17 cellular contexts compared by ENCODE assay signal in genomic region chr15:65066001-65066634, GRCh38. TPM values are rescaled to one million over a fixed set of nuclear protein-coding genes. Genes with fewer than 3 reads are reported as not detected.
DNase-seq lines count a peak whose midpoint lies in the region; ATAC-seq and TF ChIP-seq lines count a peak whose summit lies in the region.
"Had no signal": no experiment of that assay in that cellular context is flagged by ENCODE, and none has a peak within 500 bp of the region (broad histone marks: within the 10 kb centered on the region; RNA-seq: fewer than 3 reads in every experiment).

No MANE protein-coding gene starts in this region.

- no peaks in the 10 kb centered on the region for H3K36me3 ChIP-seq in GM23248 (ENCODE audit: low read depth)
- no peaks in the 10 kb centered on the region for H3K36me3 ChIP-seq in stomach
- H3K36me3 ChIP-seq in neuronal stem cell (replicated peaks in 1 of 2; ENCODE audit: control insufficient read depth in 2 of 2, insufficient read depth in 2 of 2, low read length in 2 of 2), result no peaks in the 10 kb centered on the region

- no peak for TF ChIP-seq EP300 in stomach (IDR thresholded peaks at IDR 0.05)

- H3K27me3 ChIP-seq in GM23248 (replicated peaks; ENCODE audit: insufficient read depth) (peaks cover 19% of the 10 kb centered on the region), layer of hippocampus (ENCODE audit: control insufficient read depth, insufficient read depth, low read length) (peaks cover 2% of the 10 kb centered on the region), stomach (peaks cover 4 to 46% (median 22%) of the 10 kb centered on the region in 3 donors), neuronal stem cell (ENCODE audit: control insufficient read depth in 3 of 3, insufficient read depth in 3 of 3, low read depth in 1 of 3, low read length in 3 of 3) (peaks cover 0 to 51% (median 0%) of the 10 kb centered on the region in 3 experiments)

- H3K27me3 Mint-ChIP-seq in activated B cell treated with CpG ODN at 0.5 μM for 24 hours, result peaks cover 37% of the 10 kb centered on the region

- intact Hi-C loops in activated B cell treated with CpG ODN at 0.5 μM for 24 hours (cut with micrococcal nuclease), result no loop called here
- intact Hi-C loops in stomach (cut with DNase I; ENCODE audit: low total_unique reads), result no loop called here

- no peak overlapping the region for H3K18ac ChIP-seq in neuronal stem cell (ENCODE audit: low read length)

- H3K4me1 ChIP-seq in GM23248 (ENCODE audit: insufficient read depth) (peaks cover 24% of the 10 kb centered on the region), stomach (peaks cover 29 to 49% (median 39%) of the 10 kb centered on the region in 4 donors), neuronal stem cell (ENCODE audit: control insufficient read depth in 2 of 2, insufficient read depth in 1 of 2, low read depth in 1 of 2, low read length in 2 of 2) (peaks cover 8 to 24% of the 10 kb centered on the region in 2 donors)

- H3K9me2 ChIP-seq in GM23248 (ENCODE audit: insufficient read depth), result no peaks in the 10 kb centered on the region

- ATAC-seq in activated B cell treated with CpG ODN at 0.5 μM for 24 hours (ENCODE audit: low read depth) (no peak), GM18873 (IDR thresholded peaks at IDR 0.05; ENCODE audit: low FRiP score, unreplicated experiment) (no peak), HG03135 (IDR thresholded peaks at IDR 0.05; ENCODE audit: unreplicated experiment) (no peak)
- ATAC-seq: activated CD4-positive, CD25-positive, alpha-beta regulatory T cell treated with anti-CD3 and anti-CD28 coated beads, Interleukin-2, amount 50 U/mL, for 24 hours; stimulated activated naive CD8-positive, alpha-beta T cell treated with anti-CD3 and anti-CD28 coated beads, Interleukin-15, amount 100 ng/mL, for 72 hours had no signal

- H3K27ac Mint-ChIP-seq in activated B cell treated with CpG ODN at 0.5 μM for 24 hours, result no peak overlapping the region
- H3K27ac Mint-ChIP-seq: CD8-positive, alpha-beta memory T cell; stimulated activated naive CD8-positive, alpha-beta T cell treated with anti-CD3 and anti-CD28 coated beads, Interleukin-15, amount 100 ng/mL, for 72 hours had no signal

- no peak overlapping the region for H2BK120ac ChIP-seq in neuronal stem cell (ENCODE audit: low read depth, low read length)

- no peaks in the 10 kb centered on the region for H3K79me1 ChIP-seq in neuronal stem cell (ENCODE audit: low read depth, low read length)

- H2AK5ac ChIP-seq in neuronal stem cell (ENCODE audit: low read depth, low read length), result no peak overlapping the region

- H3K23ac ChIP-seq in neuronal stem cell (ENCODE audit: low read depth, low read length, poor library complexity), result no peak overlapping the region

- peak; percentile 32 for TF ChIP-seq CTCF in activated B cell treated with CpG ODN at 0.5 μM for 24 hours (IDR thresholded peaks at IDR 0.05)
- no peak for TF ChIP-seq CTCF in stomach (IDR thresholded peaks at IDR 0.05)

- H3K9ac ChIP-seq in GM23248 (no peak overlapping the region), neuronal stem cell (ENCODE audit: low read depth, low read length, poor library complexity) (no peak overlapping the region)

- POLR2A ChIA-PET in activated B cell treated with CpG ODN at 0.5 μM for 24 hours (lab: Charles Lee), result no interaction called here

- H3K27ac ChIP-seq in GM23248, result no peak overlapping the region
- H3K27ac ChIP-seq in layer of hippocampus (ENCODE audit: low read depth, low read length), result peak overlapping the region; percentile 76
- peak overlapping the region in 4 of 5 donors; percentile 72 to 88 (median 82) for H3K27ac ChIP-seq in stomach
- no peak overlapping the region for H3K27ac ChIP-seq in neuronal stem cell (replicated peaks; ENCODE audit: low read length)

- H3K9me3 ChIP-seq in GM23248 (ENCODE audit: low read depth), result no peaks in the 10 kb centered on the region
- no peaks in the 10 kb centered on the region for H3K9me3 ChIP-seq in stomach
- H3K9me3 ChIP-seq in neuronal stem cell (replicated peaks in 1 of 2; ENCODE audit: control insufficient read depth in 2 of 2, insufficient read depth in 1 of 2, low read depth in 1 of 2, low read length in 2 of 2), result no peaks in the 10 kb centered on the region

- no peak overlapping the region for H2BK5ac ChIP-seq in neuronal stem cell (ENCODE audit: low read length)

- no peak overlapping the region for H2BK15ac ChIP-seq in neuronal stem cell (ENCODE audit: low read length)

- H3K4me2 ChIP-seq in GM23248 (ENCODE audit: unreplicated experiment), result no peak overlapping the region
- no peak overlapping the region for H3K4me2 ChIP-seq in neuronal stem cell (ENCODE audit: insufficient read depth, low read length, poor library complexity, severe bottlenecking)

- no peak overlapping the region for H4K91ac ChIP-seq in neuronal stem cell (ENCODE audit: low read depth, low read length, poor library complexity)

- H3K36me3 Mint-ChIP-seq in activated B cell treated with CpG ODN at 0.5 μM for 24 hours (ENCODE audit: low read depth), result no peaks in the 10 kb centered on the region
- H3K36me3 Mint-ChIP-seq: CD8-positive, alpha-beta memory T cell had no signal

- no peak overlapping the region for H3K4me3 Mint-ChIP-seq in activated B cell treated with CpG ODN at 0.5 μM for 24 hours
- H3K4me3 Mint-ChIP-seq: CD8-positive, alpha-beta memory T cell; stimulated activated naive CD8-positive, alpha-beta T cell treated with anti-CD3 and anti-CD28 coated beads, Interleukin-15, amount 100 ng/mL, for 72 hours had no signal

- H2AFZ ChIP-seq in GM23248, result no peak overlapping the region
- no peak overlapping the region for H2AFZ ChIP-seq in neuronal stem cell (ENCODE audit: low read length)

- H4K8ac ChIP-seq in neuronal stem cell (ENCODE audit: low read depth, low read length), result no peak overlapping the region

- TF ChIP-seq POLR2A in stomach (IDR thresholded peaks at IDR 0.05), result no peak

- no peaks in the 10 kb centered on the region for H3K9me3 Mint-ChIP-seq in activated B cell treated with CpG ODN at 0.5 μM for 24 hours
- H3K9me3 Mint-ChIP-seq: CD8-positive, alpha-beta memory T cell; stimulated activated naive CD8-positive, alpha-beta T cell treated with anti-CD3 and anti-CD28 coated beads, Interleukin-15, amount 100 ng/mL, for 72 hours had no signal

- no peak overlapping the region for H3K4ac ChIP-seq in neuronal stem cell (ENCODE audit: low read length)

- in situ Hi-C loops in GM23248 (cut with MboI), result no loop called here

- peaks cover 5% of the 10 kb centered on the region for H3K4me1 Mint-ChIP-seq in activated B cell treated with CpG ODN at 0.5 μM for 24 hours

- CTCF ChIA-PET in activated B cell treated with CpG ODN at 0.5 μM for 24 hours (lab: Charles Lee), result interaction anchor here (0.7 kb wide), 1 partner anchor 9 kb away, joined by 4 read pairs; no protein-coding TSS in a partner anchor

- H3F3A ChIP-seq in GM23248 (ENCODE audit: insufficient read depth), result peaks cover 22% of the 10 kb centered on the region

- no peak overlapping the region for H3K14ac ChIP-seq in neuronal stem cell (ENCODE audit: low read length)

- H2BK12ac ChIP-seq in neuronal stem cell (ENCODE audit: low read length), result no peak overlapping the region

- no peaks in the 10 kb centered on the region for H3K79me2 ChIP-seq in GM23248 (ENCODE audit: insufficient read depth)

- H4K20me1 ChIP-seq in GM23248 (ENCODE audit: insufficient read depth), result no peaks in the 10 kb centered on the region

- H3K4me3 ChIP-seq in GM23248 (no peak overlapping the region), stomach (peak overlapping the region; percentile 44 to 51 (median 46)), neuronal stem cell (ENCODE audit: low read length in 2 of 2) (no peak overlapping the region)

- DNase-seq in GM23248, result peak; percentile 59
- no peak for DNase-seq in activated B cell treated with CpG ODN at 0.5 μM for 24 hours
- DNase-seq in stomach, result no peak
- no peak for DNase-seq in neuronal stem cell (ENCODE audit: low spot score)
- DNase-seq in NCI-H524 (lab: John Stamatoyannopoulos, UW), result no peak
- DNase-seq: amniotic stem cell; CD8-positive, alpha-beta memory T cell; effector memory CD4-positive, alpha-beta T cell; Kasumi-1; mesenchymal stem cell; NCI-H1930; stimulated activated naive CD8-positive, alpha-beta T cell treated with anti-CD3 and anti-CD28 coated beads, Interleukin-15, amount 100 ng/mL, for 72 hours had no signal

- 8 to 13% methylated on average over 3 of the region's 3 CpGs for WGBS in GM23248 (ENCODE audit: low coverage in 1 of 2, low lambda C conversion rate in 2 of 2, missing lambda C conversion rate in 2 of 2), 2 experiments
- 53 to 72% (median 66%) methylated on average over 3 of the region's 3 CpGs for WGBS in stomach, 5 donors
- WGBS in neuronal stem cell (ENCODE audit: extremely low coverage in 2 of 2, insufficient read length in 2 of 2, insufficient replicate concordance in 1 of 2), 2 donors, result no CpG with 5 or more reads among the region's 3 CpGs

RNA-seq across cellular contexts. Expression of gene RASL12, which starts 1.7 kb away (rescaled TPM):
- total RNA-seq in GM23248 (2014; rRNA removed; shearing (Covaris generic)), result not detected in 2 replicates
- polyA plus RNA-seq in GM23248 (2016; fragmentation: Nextera tagmentation; extraction: Ambion mirVana) (not detected in 2 replicates), stomach (10 to 100 TPM in 2 of 3 donors, 1 to 10 TPM in 1; 7.0 to 17.1 (median 12.2) TPM)
- total RNA-seq in activated B cell treated with CpG ODN at 0.5 μM for 24 hours (not detected in 2 replicates), stomach (10 to 100 TPM in 2 of 5 donors, 1 to 10 TPM in 2, under 1 TPM in 1; 0.58 to 27.7 (median 9.6) TPM)
- 4.1 TPM for polyA plus RNA-seq in neuronal stem cell (2013, experiment 1 of 2)
- 4.2 TPM for polyA plus RNA-seq in neuronal stem cell (2013, experiment 2 of 2)
- total RNA-seq: CD8-positive, alpha-beta memory T cell; renal cortical epithelial cell had no signal
- polyA plus RNA-seq: CD8-positive, alpha-beta memory T cell had no signal

RNA-seq across cellular contexts. Expression of gene KBTBD13, which starts 10.4 kb away (rescaled TPM):
- total RNA-seq in GM23248 (2014; rRNA removed; shearing (Covaris generic)), result not detected in 2 replicates
- polyA plus RNA-seq in GM23248 (2016; fragmentation: Nextera tagmentation; extraction: Ambion mirVana) (not detected in 2 replicates), stomach (not detected)
- total RNA-seq in activated B cell treated with CpG ODN at 0.5 μM for 24 hours (not detected in 2 replicates), stomach (under 1 TPM in 1 of 5 donors, not detected in 4; 0.18 TPM)
- 0.01 TPM for polyA plus RNA-seq in neuronal stem cell (2013, experiment 1 of 2)
- not detected for polyA plus RNA-seq in neuronal stem cell (2013, experiment 2 of 2)
- total RNA-seq: CD8-positive, alpha-beta memory T cell; renal cortical epithelial cell had no signal
- polyA plus RNA-seq: CD8-positive, alpha-beta memory T cell had no signal

RNA-seq across cellular contexts. Expression of gene SLC51B, which starts 20.9 kb away (rescaled TPM):
- not detected in 2 replicates for total RNA-seq in GM23248 (2014; rRNA removed; shearing (Covaris generic))
- not detected in 2 replicates for polyA plus RNA-seq in GM23248 (2016; fragmentation: Nextera tagmentation; extraction: Ambion mirVana)
- not detected in 2 replicates for total RNA-seq in activated B cell treated with CpG ODN at 0.5 μM for 24 hours
- total RNA-seq in stomach, result 10 to 100 TPM in 1 of 5 donors, not detected in 4; 19.7 TPM
- under 1 TPM in 2 of 3 donors, not detected in 1; 0.38 to 0.62 TPM for polyA plus RNA-seq in stomach
- polyA plus RNA-seq in neuronal stem cell (2013, experiment 1 of 2), result not detected
- polyA plus RNA-seq in neuronal stem cell (2013, experiment 2 of 2), result not detected
- total RNA-seq: CD8-positive, alpha-beta memory T cell had no signal
- polyA plus RNA-seq: CD8-positive, alpha-beta memory T cell had no signal

RNA-seq across cellular contexts. Expression of gene MTFMT, which starts 36.7 kb away (rescaled TPM):
- 25.3 and 26.4 TPM in 2 replicates for total RNA-seq in GM23248 (2014; rRNA removed; shearing (Covaris generic))
- polyA plus RNA-seq in GM23248 (2016; fragmentation: Nextera tagmentation; extraction: Ambion mirVana) (22.2 and 23.8 TPM in 2 replicates), stomach (10 to 100 TPM in 1 of 3 donors, 1 to 10 TPM in 2; 5.3 to 12.0 (median 6.1) TPM)
- total RNA-seq in activated B cell treated with CpG ODN at 0.5 μM for 24 hours (9.8 and 13.5 TPM in 2 replicates), stomach (100 to 1,000 TPM in 1 of 5 donors, 10 to 100 TPM in 2, 1 to 10 TPM in 1, not detected in 1; 9.7 to 105 (median 20.2) TPM)
- 14.3 TPM for polyA plus RNA-seq in neuronal stem cell (2013, experiment 1 of 2)
- polyA plus RNA-seq in neuronal stem cell (2013, experiment 2 of 2), result 14.6 TPM

RNA-seq across cellular contexts. Expression of gene UBAP1L, which starts 48.9 kb away (rescaled TPM):
- 0.43 and 0.63 TPM in 2 replicates for total RNA-seq in GM23248 (2014; rRNA removed; shearing (Covaris generic))
- 0.38 and 0.89 TPM in 2 replicates for polyA plus RNA-seq in GM23248 (2016; fragmentation: Nextera tagmentation; extraction: Ambion mirVana)
- total RNA-seq in activated B cell treated with CpG ODN at 0.5 μM for 24 hours, result 5.9 and 9.6 TPM in 2 replicates
- 1 to 10 TPM in 4 of 5 donors, not detected in 1; 1.8 to 5.3 (median 2.6) TPM for total RNA-seq in stomach
- 1 to 10 TPM in 2 of 3 donors, not detected in 1; 2.9 to 4.0 TPM for polyA plus RNA-seq in stomach
- 1.0 TPM for polyA plus RNA-seq in neuronal stem cell (2013, experiment 1 of 2)
- 0.91 TPM for polyA plus RNA-seq in neuronal stem cell (2013, experiment 2 of 2)

Comparison
In these comparisons a context has a peak if more than half of its experiments do, and no peak if none do; other contexts are left out.
1. H3K27ac ChIP-seq: peak in layer of hippocampus (single experiment) and stomach (4 of 5); none in GM23248 (single experiment) and neuronal stem cell (single experiment).
2. H3K4me3 ChIP-seq: peak in stomach (4 of 4); none in GM23248 (single experiment) and neuronal stem cell (0 of 2).